Comparison of ENCODE assay signal across 9 cellular contexts in genomic region chr4:153564630-153565525, GRCh38.
DNase-seq lines count a peak whose midpoint lies in the region; ATAC-seq and TF ChIP-seq lines count a peak whose summit lies in the region.
"Had no signal": no experiment of that assay in that cellular context is flagged by ENCODE, and none has a peak within 500 bp of the region (broad histone marks: within the 10 kb centered on the region; RNA-seq: fewer than 3 reads in every experiment).

No MANE protein-coding gene starts in this region.

- H3K36me3 Mint-ChIP-seq in endothelial cell (ENCODE audit: low read depth, unreplicated experiment), result peaks cover 21% of the 10 kb centered on the region

- H3K27ac Mint-ChIP-seq in endothelial cell (ENCODE audit: unreplicated experiment), result no peak overlapping the region

- no peaks in the 10 kb centered on the region for H3K9me3 Mint-ChIP-seq in endothelial cell (ENCODE audit: unreplicated experiment)

- H3K27me3 Mint-ChIP-seq in endothelial cell (ENCODE audit: unreplicated experiment), result no peaks in the 10 kb centered on the region

- no peak overlapping the region for H3K4me3 Mint-ChIP-seq in endothelial cell (ENCODE audit: unreplicated experiment)

- no peak overlapping the region for H3K4me3 ChIP-seq in fibroblast of the aortic adventitia (ENCODE audit: low read depth, low read length)

- DNase-seq in EL (peak; percentile 38), NCI-H82 treated with DMSO at 0.1 percent for 48 hours (lab: John Stamatoyannopoulos, UW; ENCODE audit: unreplicated experiment) (peak; percentile 58), fibroblast of the aortic adventitia (ENCODE audit: low read depth) (peak; percentile 49), putamen (ENCODE audit: low spot score) (peak; percentile 87), endothelial cell (ENCODE audit: low spot score) (no peak), NCI-H1694 treated with DMSO at 0.1 percent for 48 hours (lab: John Stamatoyannopoulos, UW) (no peak)
- DNase-seq: NCI-H187 had no signal

- no peak for TF ChIP-seq CTCF in fibroblast of the aortic adventitia (IDR thresholded peaks at IDR 0.05; ENCODE audit: insufficient read depth, low read length)
- no peak for TF ChIP-seq CTCF in endothelial cell (IDR thresholded peaks at IDR 0.05; ENCODE audit: unreplicated experiment)

- peaks cover 15% of the 10 kb centered on the region for H3K4me1 Mint-ChIP-seq in endothelial cell (ENCODE audit: unreplicated experiment)

- ATAC-seq in GM21528 (IDR thresholded peaks at IDR 0.05; ENCODE audit: low FRiP score, unreplicated experiment) (no peak), HG02885 (IDR thresholded peaks at IDR 0.05; ENCODE audit: poor library complexity, unreplicated experiment) (no peak)

Comparison
In these comparisons a context has a peak if more than half of its experiments do, and no peak if none do; other contexts are left out.
1. DNase-seq: peak in EL (single experiment), NCI-H82 treated with DMSO at 0.1 percent for 48 hours (single experiment), fibroblast of the aortic adventitia (single experiment) and putamen (single experiment); none in endothelial cell (single experiment) and NCI-H1694 treated with DMSO at 0.1 percent for 48 hours (single experiment).